ENCODE assay signal across 28 cellular contexts in the genomic region with DNA sequence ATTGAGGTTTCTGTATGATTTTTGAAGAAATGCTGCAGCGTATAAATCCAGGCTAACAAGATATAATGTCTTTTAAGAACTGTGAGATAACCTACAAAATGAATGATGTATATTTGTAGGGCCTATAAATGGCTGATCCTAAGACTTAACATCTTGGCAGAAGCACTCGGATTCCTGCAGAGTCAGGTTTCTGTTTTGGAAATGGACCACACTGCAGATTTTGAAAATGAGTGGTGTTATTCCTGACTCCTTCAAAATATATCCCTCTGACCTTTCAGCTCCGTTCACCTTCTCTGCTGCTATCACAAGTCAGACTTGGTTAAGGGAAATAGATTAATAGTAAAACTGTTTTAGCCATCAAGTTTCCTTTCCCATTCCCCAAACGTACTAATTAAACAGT. TPM values are rescaled to one million over a fixed set of nuclear protein-coding genes. Genes with fewer than 3 reads are reported as not detected.
DNase-seq lines count a peak whose midpoint lies in the region; ATAC-seq and TF ChIP-seq lines count a peak whose summit lies in the region.
"Had no signal": no experiment of that assay in that cellular context is flagged by ENCODE, and none has a peak within 500 bp of the region (broad histone marks: within the 10 kb centered on the region; RNA-seq: fewer than 3 reads in every experiment).

No MANE protein-coding gene starts in this region.

- intact Hi-C loops in left ventricle myocardium inferior (cut with micrococcal nuclease), result no loop called here
- intact Hi-C loops in esophagus muscularis mucosa (cut with DNase I), result no loop called here
- intact Hi-C loops in psoas muscle (cut with DNase I), result no loop called here
- intact Hi-C loops in dorsolateral prefrontal cortex (cut with DNase I), result loop anchor here in 1 of 2 donors (10.0 kb wide), 1 partner anchor 209 kb away; a partner anchor contains a TSS

- no peak for TF ChIP-seq EP300 in esophagus muscularis mucosa (IDR thresholded peaks at IDR 0.05)

- 42% methylated on average over 4 of the region's 4 CpGs for WGBS in esophagus muscularis mucosa
- 30 to 46% (median 32%) methylated on average over 4 of the region's 4 CpGs for WGBS in psoas muscle, 3 donors

- TF ChIP-seq POLR2A in esophagus muscularis mucosa (IDR thresholded peaks at IDR 0.05; ENCODE audit: low read depth), result no peak

- H3K36me3 ChIP-seq in left ventricle myocardium inferior, result peaks cover 4% of the 10 kb centered on the region
- no peaks in the 10 kb centered on the region for H3K36me3 ChIP-seq in right atrium auricular region
- H3K36me3 ChIP-seq in esophagus muscularis mucosa, result no peaks in the 10 kb centered on the region
- peaks cover 0 to 6% of the 10 kb centered on the region in 2 donors for H3K36me3 ChIP-seq in psoas muscle (ENCODE audit: insufficient read depth in 1 of 2, low read depth in 1 of 2)

- TF ChIP-seq CTCF in left ventricle myocardium inferior (IDR thresholded peaks at IDR 0.05; ENCODE audit: borderline replicate concordance) (no peak), right atrium auricular region (IDR thresholded peaks at IDR 0.05) (no peak), esophagus muscularis mucosa (IDR thresholded peaks at IDR 0.05) (no peak), psoas muscle (IDR thresholded peaks at IDR 0.05) (no peak), dorsolateral prefrontal cortex (IDR thresholded peaks at IDR 0.05 in 54 of 56, conservative IDR thresholded peaks at IDR 0.05 in 2 of 56; ENCODE audit: low read depth in 1 of 56, partially characterized antibody in 56 of 56) (no peak)

- no peaks in the 10 kb centered on the region for H3K9me3 ChIP-seq in left ventricle myocardium inferior (replicated peaks)
- H3K9me3 ChIP-seq in right atrium auricular region, result no peaks in the 10 kb centered on the region
- no peaks in the 10 kb centered on the region for H3K9me3 ChIP-seq in esophagus muscularis mucosa
- no peaks in the 10 kb centered on the region for H3K9me3 ChIP-seq in psoas muscle
- H3K9me3 ChIP-seq: BLaER1, MG63 had no signal

- H3K27me3 ChIP-seq in left ventricle myocardium inferior (ENCODE audit: low read depth) (no peaks in the 10 kb centered on the region), right atrium auricular region (no peaks in the 10 kb centered on the region), esophagus muscularis mucosa (no peaks in the 10 kb centered on the region), psoas muscle (ENCODE audit: insufficient read depth in 3 of 3, low read length in 2 of 3) (no peaks in the 10 kb centered on the region), dorsolateral prefrontal cortex (no peaks in the 10 kb centered on the region)
- H3K27me3 ChIP-seq: BLaER1, MG63 had no signal

- ATAC-seq in psoas muscle, result peak in 2 of 4 donors; percentile 62
- no peak for ATAC-seq in HG03460 (IDR thresholded peaks at IDR 0.05; ENCODE audit: unreplicated experiment)
- ATAC-seq in HG02884 (IDR thresholded peaks at IDR 0.05; ENCODE audit: unreplicated experiment), result no peak
- ATAC-seq: HepG2, Panc1 had no signal

- H3K4me3 ChIP-seq in left ventricle myocardium inferior, result no peak overlapping the region
- H3K4me3 ChIP-seq in right atrium auricular region, result no peak overlapping the region
- H3K4me3 ChIP-seq in esophagus muscularis mucosa, result no peak overlapping the region
- H3K4me3 ChIP-seq in psoas muscle, result peak overlapping the region; percentile 9
- H3K4me3 ChIP-seq in dorsolateral prefrontal cortex, result peak overlapping the region in 9 of 59 donors; percentile 3 to 31 (median 12)
- H3K4me3 ChIP-seq: BLaER1, MG63 had no signal

- DNase-seq in left ventricle myocardium inferior, result no peak
- DNase-seq in right atrium auricular region (ENCODE audit: low spot score), result no peak
- no peak for DNase-seq in esophagus muscularis mucosa (ENCODE audit: extremely low spot score)
- DNase-seq in psoas muscle, result no peak
- DNase-seq in dorsolateral prefrontal cortex, result no peak
- DNase-seq in NCI-H226, result no peak
- DNase-seq: CD4-positive, alpha-beta memory T cell; COR-L47; DMS53; Karpas-422; MG63; NCI-H1417; NCI-H1694 treated with DMSO at 0.1 percent for 48 hours; NCI-H2081; NCI-H2227 treated with DMSO at 0.1 percent for 48 hours; NCI-H510A; NCI-H69; SHP77 treated with DMSO at 0.1 percent for 48 hours had no signal

- peak overlapping the region; percentile 56 for H3K27ac ChIP-seq in left ventricle myocardium inferior (replicated peaks)
- H3K27ac ChIP-seq in right atrium auricular region, result peak overlapping the region in 1 of 2 donors; percentile 30
- H3K27ac ChIP-seq in esophagus muscularis mucosa (replicated peaks in 1 of 4), result peak overlapping the region; percentile 18 to 69 (median 54)
- peak overlapping the region; percentile 51 for H3K27ac ChIP-seq in psoas muscle
- H3K27ac ChIP-seq in dorsolateral prefrontal cortex, result no peak overlapping the region
- H3K27ac ChIP-seq: BLaER1, RWPE1 had no signal

- peaks cover 40% of the 10 kb centered on the region for H3K4me1 ChIP-seq in left ventricle myocardium inferior
- peaks cover 0 to 17% of the 10 kb centered on the region in 2 donors for H3K4me1 ChIP-seq in right atrium auricular region
- H3K4me1 ChIP-seq in esophagus muscularis mucosa, result peaks cover 12 to 65% (median 55%) of the 10 kb centered on the region in 4 donors
- peaks cover 30% of the 10 kb centered on the region for H3K4me1 ChIP-seq in psoas muscle

RNA-seq across cellular contexts. Expression of a gene that starts 5.0 kb away (rescaled TPM):
- total RNA-seq in left ventricle myocardium inferior (13.6 TPM), right atrium auricular region (1 to 10 TPM; 3.7 to 4.2 TPM), esophagus muscularis mucosa (1 to 10 TPM; 6.6 to 7.6 (median 7.4) TPM), psoas muscle (10 to 100 TPM; 10.9 to 17.3 (median 11.8) TPM), dorsolateral prefrontal cortex (10 to 100 TPM in 108 of 120 experiments, 1 to 10 TPM in 12; 6.8 to 24.9 (median 15.4) TPM)
- 10 to 100 TPM in 1 of 3 donors, 1 to 10 TPM in 2; 6.3 to 20.0 (median 8.1) TPM for polyA plus RNA-seq in psoas muscle

RNA-seq across cellular contexts. Expression of a gene that starts 52.4 kb away (rescaled TPM):
- total RNA-seq in left ventricle myocardium inferior (283 TPM), right atrium auricular region (100 to 1,000 TPM; 151 to 165 TPM), esophagus muscularis mucosa (100 to 1,000 TPM; 101 to 122 (median 111) TPM), psoas muscle (10 to 100 TPM in 1 of 4 donors, 1 to 10 TPM in 3; 3.3 to 10.1 (median 6.2) TPM), dorsolateral prefrontal cortex (100 to 1,000 TPM in 100 of 120 experiments, 10 to 100 TPM in 20; 42.3 to 172 (median 122) TPM)
- polyA plus RNA-seq in psoas muscle, result under 1 TPM; 0.31 to 0.68 (median 0.58) TPM

RNA-seq across cellular contexts. Expression of a gene that starts 53.5 kb away (rescaled TPM):
- not detected for total RNA-seq in left ventricle myocardium inferior
- under 1 TPM in 1 of 2 donors, not detected in 1; 0.08 TPM for total RNA-seq in right atrium auricular region
- total RNA-seq in esophagus muscularis mucosa, result not detected
- not detected for total RNA-seq in psoas muscle
- polyA plus RNA-seq in psoas muscle, result not detected
- not detected for total RNA-seq in dorsolateral prefrontal cortex
- total RNA-seq: CD4-positive, alpha-beta memory T cell; Daoy; G401; HepG2; HT1080 had no signal
- polyA plus RNA-seq: AG04450; CD4-positive, alpha-beta memory T cell; HepG2 had no signal

Comparison
In these comparisons a context has a peak if more than half of its experiments do, and no peak if none do; other contexts are left out.
1. H3K27ac ChIP-seq: peak in left ventricle myocardium inferior (single experiment), esophagus muscularis mucosa (4 of 4) and psoas muscle (single experiment); none in dorsolateral prefrontal cortex (0 of 59).